In genomic region chr6:33769248-33769821, GRCh38 we compare ENCODE assay signal across 1 cellular context.
TF ChIP-seq lines count a peak whose summit lies in the region.

No MANE protein-coding gene starts in this region.

TF ChIP-seq in HepG2, 621 proteins besides CTCF, POLR2A, EP300 and RAD21:
- TF ChIP-seq BORCS8-MEF2B (CRISPR knock-in tag; IDR thresholded peaks at IDR 0.05), result no peak
- TF ChIP-seq SP4 (CRISPR knock-in tag; IDR thresholded peaks at IDR 0.05), result no peak
- no peak for TF ChIP-seq ZFP36L1 (CRISPR knock-in tag; IDR thresholded peaks at IDR 0.05)
- TF ChIP-seq MLLT10 (CRISPR knock-in tag; IDR thresholded peaks at IDR 0.05), result no peak
- no peak for TF ChIP-seq KDM2A (CRISPR knock-in tag; IDR thresholded peaks at IDR 0.05; ENCODE audit: borderline replicate concordance, low read depth)
- TF ChIP-seq ZNF780A (CRISPR knock-in tag; IDR thresholded peaks at IDR 0.05), result no peak
- TF ChIP-seq MBNL3 (CRISPR knock-in tag; conservative IDR thresholded peaks at IDR 0.05), result no peak
- no peak for TF ChIP-seq SMAD9 (CRISPR knock-in tag; IDR thresholded peaks at IDR 0.05)
- TF ChIP-seq ZNF543 (CRISPR knock-in tag; IDR thresholded peaks at IDR 0.05), result no peak
- TF ChIP-seq MZF1 (CRISPR knock-in tag; IDR thresholded peaks at IDR 0.05; ENCODE audit: borderline replicate concordance), result no peak
